Comparison of ENCODE assay signal across 9 cellular contexts in the genomic region with DNA sequence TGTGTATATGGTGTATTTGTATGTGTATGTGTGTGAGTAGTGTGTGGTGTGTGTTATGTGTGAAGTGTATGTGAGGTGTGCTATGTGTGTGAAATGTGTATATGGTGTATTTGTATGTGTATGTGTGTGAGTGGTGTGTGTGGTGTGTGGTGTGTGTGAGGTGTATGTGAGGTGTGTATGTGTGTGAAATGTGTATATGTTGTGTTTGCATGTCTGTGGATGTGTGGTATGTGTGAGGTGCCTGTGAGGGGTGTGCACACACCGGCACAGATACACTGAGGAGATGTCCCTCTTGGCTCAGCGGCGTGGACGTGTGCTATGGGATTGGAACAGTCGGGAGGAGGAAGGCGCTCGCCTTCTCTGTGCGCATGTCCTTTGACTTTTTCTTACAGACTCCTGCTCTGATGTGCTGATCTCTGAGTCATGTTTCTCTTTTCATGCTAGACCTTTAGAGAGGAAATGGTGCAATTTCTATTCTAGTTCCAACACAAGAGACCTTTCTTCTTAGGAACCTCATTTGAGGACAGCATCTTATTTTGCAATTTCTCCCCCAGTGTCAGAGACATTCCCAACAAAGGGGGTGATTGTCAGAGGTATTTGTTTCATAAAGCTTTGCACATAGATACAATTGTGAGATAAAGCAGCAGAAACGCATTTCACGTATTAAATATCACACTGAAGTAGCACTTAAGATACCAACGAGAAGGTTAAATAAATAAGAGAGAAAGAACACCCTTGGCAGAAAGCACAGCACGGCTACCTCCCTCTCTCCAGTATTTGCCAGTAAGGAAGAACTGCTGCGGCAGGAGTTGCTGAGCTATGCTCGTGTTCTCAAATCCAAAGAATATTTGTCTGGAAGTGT. TPM values are rescaled to one million over a fixed set of nuclear protein-coding genes. Genes with fewer than 3 reads are reported as not detected.
DNase-seq lines count a peak whose midpoint lies in the region; ATAC-seq, FAIRE-seq and TF ChIP-seq lines count a peak whose summit lies in the region.
"Had no signal": no experiment of that assay in that cellular context is flagged by ENCODE, and none has a peak within 500 bp of the region (broad histone marks: within the 10 kb centered on the region; RNA-seq: fewer than 3 reads in every experiment).

No MANE protein-coding gene starts in this region.

- DNase-seq in activated CD4-positive, CD25-positive, alpha-beta regulatory T cell treated with anti-CD3 and anti-CD28 coated beads, Interleukin-2, amount 50 U/mL, for 72 hours, result no peak
- DNase-seq in NCI-H345 (lab: John Stamatoyannopoulos, UW) (peak; percentile 56), K562 (ENCODE audit: extremely low read depth in 1 of 4, low spot score in 3 of 4) (peak in 1 of 4 experiments; percentile 5), mesenchymal stem cell (peak; percentile 81), cerebellar nuclear complex (lab: John Stamatoyannopoulos, UW) (no peak), GM13977 (ENCODE audit: low spot score) (no peak)

- no peak for TF ChIP-seq RAD21 in K562 (CRISPR knock-in tag; conservative IDR thresholded peaks at IDR 0.05 in 1 of 2, IDR thresholded peaks at IDR 0.05 in 1 of 2)

- in situ Hi-C loops in K562 (cut with MboI) (no loop called here), GM13977 (cut with MboI; ENCODE audit: low pct_unique_long_range_greater_than_20kb, low sequenced_read_pairs, unreplicated experiment) (no loop called here)

- no peaks in the 10 kb centered on the region for H3K79me2 ChIP-seq in K562 (ENCODE audit: control insufficient read depth, insufficient read depth, low read length)

- no peaks in the 10 kb centered on the region for H3K9me1 ChIP-seq in K562 (ENCODE audit: control insufficient read depth, insufficient read depth, low read length)

- no peak overlapping the region for H2BK5ac ChIP-seq in mesenchymal stem cell (ENCODE audit: low read depth, low read length, poor library complexity, severe bottlenecking)

- no peak for TF ChIP-seq EP300 in K562 (IDR thresholded peaks at IDR 0.05; ENCODE audit: low read length)

- H3K9ac ChIP-seq in K562 (ENCODE audit: insufficient read depth in 1 of 2, low read depth in 2 of 2, low read length in 2 of 2) (no peak overlapping the region), mesenchymal stem cell (ENCODE audit: low read length) (peak overlapping the region; percentile 78)

- TF ChIP-seq POLR2A in K562 (conservative IDR thresholded peaks at IDR 0.05), result no peak

- H3K4ac ChIP-seq in mesenchymal stem cell (ENCODE audit: low read depth in 1 of 2, low read length in 2 of 2), result no peak overlapping the region

- ATAC-seq in activated CD4-positive, CD25-positive, alpha-beta regulatory T cell treated with anti-CD3 and anti-CD28 coated beads, Interleukin-2, amount 50 U/mL, for 24 hours, result peak; percentile 90 to 94
- peak; percentile 61; the same call in 2 of the 3 replicates for ATAC-seq in K562
- ATAC-seq in GM21717 (IDR thresholded peaks at IDR 0.05; ENCODE audit: unreplicated experiment), result no peak

- no peaks in the 10 kb centered on the region for H3K9me3 ChIP-seq in K562 (replicated peaks; ENCODE audit: control insufficient read depth, insufficient read depth, low read depth, low read length)
- no peaks in the 10 kb centered on the region for H3K9me3 ChIP-seq in mesenchymal stem cell (ENCODE audit: control insufficient read depth, low read length)
- H3K9me3 ChIP-seq: neutrophil had no signal

- no peaks in the 10 kb centered on the region for H3K79me1 ChIP-seq in mesenchymal stem cell (replicated peaks; ENCODE audit: low read length, poor library complexity, severe bottlenecking)

- H3K23ac ChIP-seq in mesenchymal stem cell (ENCODE audit: low read length in 2 of 2), result no peak overlapping the region

- no peak overlapping the region for H2AFZ ChIP-seq in K562 (ENCODE audit: low read depth, low read length)
- peak overlapping the region; percentile 76 for H2AFZ ChIP-seq in mesenchymal stem cell (ENCODE audit: low read depth, low read length)

- no peak overlapping the region for H2AK5ac ChIP-seq in mesenchymal stem cell (ENCODE audit: low read length, severe bottlenecking)

- H3K4me1 ChIP-seq in K562 (replicated peaks in 1 of 2; ENCODE audit: control insufficient read depth in 2 of 2, insufficient read depth in 2 of 2, low read length in 2 of 2) (no peaks in the 10 kb centered on the region), mesenchymal stem cell (ENCODE audit: control insufficient read depth, insufficient read depth, low read depth, low read length) (peaks cover 2% of the 10 kb centered on the region)

- H3K18ac ChIP-seq in mesenchymal stem cell (ENCODE audit: low read depth in 1 of 2, low read length in 2 of 2), result peak overlapping the region in 1 of 2 experiments; percentile 48

- H3K36me3 ChIP-seq in K562 (ENCODE audit: control insufficient read depth, insufficient read depth, low read length) (no peaks in the 10 kb centered on the region), mesenchymal stem cell (ENCODE audit: control insufficient read depth in 1 of 2, insufficient read depth in 2 of 2, low read depth in 1 of 2, low read length in 2 of 2) (no peaks in the 10 kb centered on the region)
- H3K36me3 ChIP-seq: neutrophil had no signal

- H4K8ac ChIP-seq in mesenchymal stem cell (ENCODE audit: low read length), result no peak overlapping the region

- H3K4me3 ChIP-seq in K562, result no peak overlapping the region
- peak overlapping the region in 1 of 2 experiments; percentile 70 for H3K4me3 ChIP-seq in mesenchymal stem cell (ENCODE audit: insufficient read depth in 1 of 2, low read depth in 1 of 2, low read length in 2 of 2)

- TF ChIP-seq CTCF in K562 (IDR thresholded peaks at IDR 0.05 in 2 of 3, conservative IDR thresholded peaks at IDR 0.05 in 1 of 3; ENCODE audit: insufficient read depth in 2 of 3, low read depth in 1 of 3, low read length in 3 of 3), result no peak
- no peak for TF ChIP-seq CTCF in GM13977 (IDR thresholded peaks at IDR 0.05; ENCODE audit: extremely low read depth, insufficient read depth, missing control alignments)

- peak overlapping the region; percentile 23 for H4K91ac ChIP-seq in mesenchymal stem cell (ENCODE audit: low read length)

- H3K27ac ChIP-seq in K562 (ENCODE audit: extremely low read depth, low read depth, low read length) (no peak overlapping the region), mesenchymal stem cell (ENCODE audit: low read length, poor library complexity, severe bottlenecking) (peak overlapping the region; percentile 33)
- H3K27ac ChIP-seq: neutrophil had no signal

- peak overlapping the region in 1 of 2 experiments; percentile 32 for H2BK12ac ChIP-seq in mesenchymal stem cell (ENCODE audit: low read length in 2 of 2)

- no TSS peak for BruUV-seq in K562 (replicated peaks; lab: Mats Ljungman, UMichigan)

- no peak for FAIRE-seq in K562 (lab: Jason Lieb, UNC)

- CTCF ChIA-PET in K562 (lab: Yijun Ruan, JAX; ENCODE audit: low intra/inter-chr PET ratio), result no interaction called here

- POLR2A ChIA-PET in K562 (lab: Yijun Ruan, JAX), result no interaction called here

- H4K20me1 ChIP-seq in K562 (replicated peaks; ENCODE audit: control insufficient read depth, insufficient read depth, low read length), result no peaks in the 10 kb centered on the region

- H3K4me2 ChIP-seq in K562 (ENCODE audit: insufficient read depth, low read length) (no peak overlapping the region), mesenchymal stem cell (ENCODE audit: low read length, poor library complexity, severe bottlenecking) (no peak overlapping the region)

- H2BK15ac ChIP-seq in mesenchymal stem cell (ENCODE audit: low read depth, poor library complexity, severe bottlenecking), result no peak overlapping the region

- no peaks in the 10 kb centered on the region; a peak in 3 of 5 replicates for H3K27me3 ChIP-seq in K562 (ENCODE audit: control insufficient read depth in 2 of 2, insufficient read depth in 2 of 2, low read length in 2 of 2)
- peaks cover 0 to 5% of the 10 kb centered on the region in 2 experiments for H3K27me3 ChIP-seq in mesenchymal stem cell (ENCODE audit: control insufficient read depth in 1 of 2, insufficient read depth in 1 of 2, low read length in 2 of 2)
- H3K27me3 ChIP-seq: neutrophil had no signal

- intact Hi-C loops in K562 (cut with micrococcal nuclease), result no loop called here

- WGBS in K562 (ENCODE audit: insufficient coverage, low coverage, missing lambda C conversion rate), result 14% methylated on average over 8 of the region's 14 CpGs
- WGBS in mesenchymal stem cell, result 63% methylated on average over 13 of the region's 14 CpGs

- H2BK120ac ChIP-seq in mesenchymal stem cell (ENCODE audit: low read depth, low read length), result no peak overlapping the region

- peak overlapping the region in 1 of 2 experiments; percentile 83 for H3K14ac ChIP-seq in mesenchymal stem cell (ENCODE audit: low read length in 2 of 2)

TF ChIP-seq in K562, 482 proteins besides CTCF, POLR2A, EP300 and RAD21 (continues in another document):
- TF ChIP-seq CTBP1 (IDR thresholded peaks at IDR 0.05; ENCODE audit: borderline replicate concordance), result no peak
- TF ChIP-seq PURB (CRISPR knock-in tag; IDR thresholded peaks at IDR 0.05; ENCODE audit: low read depth), result no peak
- no peak for TF ChIP-seq RFX5 (IDR thresholded peaks at IDR 0.05; ENCODE audit: low read depth, low read length)
- no peak for TF ChIP-seq NFATC3 (IDR thresholded peaks at IDR 0.05)

RNA-seq across cellular contexts. Expression of gene TNFRSF19, which starts 11.3 kb away (rescaled TPM):
- not detected in 2 replicates for total RNA-seq in K562 (2011; cell fraction: chromatin; rRNA removed; ENCODE audit: low replicate concordance)
- total RNA-seq in K562 (2011; cell fraction: nucleolus; rRNA removed), result not detected in 2 replicates
- total RNA-seq in K562 (2011; cell fraction: nucleoplasm; rRNA removed), result not detected in 2 replicates
- total RNA-seq in K562 (2014; rRNA removed), result not detected in 2 replicates
- total RNA-seq in K562 (2014; rRNA removed; fragmentation: Illumina TruSeq; extraction: Trizol), result not detected in 2 replicates
- total RNA-seq in K562 (2015; rRNA removed; fragmentation: Illumina TruSeq; extraction: Trizol), result not detected in 2 replicates
- total RNA-seq in K562 (2021), result 0.04 and 0.07 TPM in 2 replicates
- polyA plus RNA-seq in K562 (2011; rRNA removed), result not detected in 2 replicates
- polyA plus RNA-seq in K562 (2011; cell fraction: cytosol; rRNA removed), result 0.03 TPM in 1 of 2 replicates, not detected in the other
- 0.04 TPM in 1 of 2 replicates, not detected in the other for polyA plus RNA-seq in K562 (2011; cell fraction: nucleus; rRNA removed)
- polyA plus RNA-seq in K562 (2012), result not detected in 2 replicates
- not detected in 2 replicates for polyA plus RNA-seq in K562 (2014; fragmentation: Illumina TruSeq; extraction: Trizol)
- not detected for polyA plus RNA-seq in K562 (2014; fragmentation: Nextera tagmentation; extraction: Ambion mirVana)
- polyA plus RNA-seq in K562 (2014; rRNA removed), result 0.01 TPM in 1 of 2 replicates, not detected in the other
- not detected in 2 replicates for polyA minus RNA-seq in K562 (2011; rRNA and poly(A)+ RNA removed)
- polyA minus RNA-seq in K562 (2011; cell fraction: cytosol; rRNA and poly(A)+ RNA removed), result 0.27 TPM in 1 of 2 replicates, not detected in the other
- not detected in 2 replicates for polyA minus RNA-seq in K562 (2011; cell fraction: nucleus; rRNA and poly(A)+ RNA removed)
- 0.91 TPM for polyA plus RNA-seq in mesenchymal stem cell (2013, experiment 1 of 2)
- 1.1 TPM for polyA plus RNA-seq in mesenchymal stem cell (2013, experiment 2 of 2)

Comparison
In these comparisons a context has a peak if more than half of its experiments do, and no peak if none do; other contexts are left out.
1. DNase-seq: peak in NCI-H345 (single experiment) and mesenchymal stem cell (single experiment); none in activated CD4-positive, CD25-positive, alpha-beta regulatory T cell treated with anti-CD3 and anti-CD28 coated beads, Interleukin-2, amount 50 U/mL, for 72 hours (single experiment), cerebellar nuclear complex (0 of 2) and GM13977 (single experiment).